Comparison of ENCODE assay signal across 1 cellular context in genomic region chr6:119137194-119138072, GRCh38.
A peak's percentile ranks its signal among the peaks of the same experiment; 100 is the strongest.
TF ChIP-seq lines count a peak whose summit lies in the region.

No MANE protein-coding gene starts in this region.

TF ChIP-seq in K562, 482 proteins besides CTCF, POLR2A, EP300 and RAD21 (continued from another document and continues in another):
- TF ChIP-seq MITF (IDR thresholded peaks at IDR 0.05) (0 out of 2 replicates have a peak, but pooled peaks have one; percentile 33), CEBPB (tag; IDR thresholded peaks at IDR 0.05) (peak; percentile 99), ZHX1 (conservative IDR thresholded peaks at IDR 0.05; ENCODE audit: low read length) (0 out of 2 replicates have a peak, but pooled peaks have one; percentile 69), GTF2F1 (IDR thresholded peaks at IDR 0.05; ENCODE audit: low read depth, low read length) (no peak), HDAC3 (IDR thresholded peaks at IDR 0.05; ENCODE audit: borderline replicate concordance, partially characterized antibody) (peak; percentile 88), IRF2 (CRISPR knock-in tag; IDR thresholded peaks at IDR 0.05) (no peak), MTA3 (IDR thresholded peaks at IDR 0.05; ENCODE audit: borderline replicate concordance) (peak; percentile 67; the same call in 1 of the 2 replicates), SMARCE1 (IDR thresholded peaks at IDR 0.05) (peak; percentile 96), CREB3L1 (IDR thresholded peaks at IDR 0.05; ENCODE audit: borderline replicate concordance, low read depth) (0 out of 2 replicates have a peak, but pooled peaks have one; percentile 22), CHD7 (IDR thresholded peaks at IDR 0.05; ENCODE audit: low read depth, low read length) (no peak), DLX4 (CRISPR knock-in tag; IDR thresholded peaks at IDR 0.05) (no peak), CHAMP1 (IDR thresholded peaks at IDR 0.05) (peak; percentile 89), NFIC (IDR thresholded peaks at IDR 0.05) (peak; percentile 86), ZNF197 (CRISPR knock-in tag; IDR thresholded peaks at IDR 0.05; ENCODE audit: low read depth) (peak; percentile 54; the same call in 1 of the 2 replicates), HDAC6 (IDR thresholded peaks at IDR 0.05; ENCODE audit: low read depth, low read length) (no peak), SIRT6 (IDR thresholded peaks at IDR 0.05; ENCODE audit: low read depth, low read length) (no peak), CC2D1A (IDR thresholded peaks at IDR 0.05) (peak; percentile 90; the same call in 1 of the 2 replicates), GMEB1 (CRISPR knock-in tag; IDR thresholded peaks at IDR 0.05) (no peak), ZNF140 (CRISPR knock-in tag; IDR thresholded peaks at IDR 0.05) (no peak), MECOM (CRISPR knock-in tag; IDR thresholded peaks at IDR 0.05) (peak; percentile 97), TOE1 (IDR thresholded peaks at IDR 0.05; ENCODE audit: borderline replicate concordance) (peak; percentile 69), TOE1 (CRISPR knock-in tag; IDR thresholded peaks at IDR 0.05; ENCODE audit: borderline replicate concordance, low read depth) (no peak), SLC30A9 (CRISPR knock-in tag; IDR thresholded peaks at IDR 0.05) (no peak), ZNF589 (CRISPR knock-in tag; IDR thresholded peaks at IDR 0.05; ENCODE audit: low read depth) (peak; percentile 60), FOXJ2 (tag; IDR thresholded peaks at IDR 0.05) (peak; percentile 70; the same call in 1 of the 2 replicates), ADNP (tag; IDR thresholded peaks at IDR 0.05) (peak; percentile 84), KDM5B (IDR thresholded peaks at IDR 0.05; ENCODE audit: insufficient replicate concordance, low read depth, low read length) (no peak), TCF3 (CRISPR knock-in tag; IDR thresholded peaks at IDR 0.05) (peak; percentile 79), CREB5 (CRISPR knock-in tag; IDR thresholded peaks at IDR 0.05) (no peak), MCM2 (IDR thresholded peaks at IDR 0.05; ENCODE audit: low read depth) (no peak), TAF9B (IDR thresholded peaks at IDR 0.05; ENCODE audit: partially characterized antibody) (peak; percentile 73), CXXC5 (CRISPR knock-in tag; IDR thresholded peaks at IDR 0.05) (peak; percentile 85), TBL1XR1 (IDR thresholded peaks at IDR 0.05; ENCODE audit: low read length in 2 of 2) (peak; percentile 33 to 84; a peak in 2 of 4 replicates), YBX1 (IDR thresholded peaks at IDR 0.05) (no peak), SMAD4 (CRISPR knock-in tag; conservative IDR thresholded peaks at IDR 0.05) (peak; percentile 85), CHCHD3 (CRISPR knock-in tag; IDR thresholded peaks at IDR 0.05) (no peak), DPF2 (IDR thresholded peaks at IDR 0.05) (peak; percentile 99), HDGF (IDR thresholded peaks at IDR 0.05) (0 out of 2 replicates have a peak, but pooled peaks have one; percentile 23)
